Comparison of ENCODE assay signal across 3 cellular contexts in the genomic region with DNA sequence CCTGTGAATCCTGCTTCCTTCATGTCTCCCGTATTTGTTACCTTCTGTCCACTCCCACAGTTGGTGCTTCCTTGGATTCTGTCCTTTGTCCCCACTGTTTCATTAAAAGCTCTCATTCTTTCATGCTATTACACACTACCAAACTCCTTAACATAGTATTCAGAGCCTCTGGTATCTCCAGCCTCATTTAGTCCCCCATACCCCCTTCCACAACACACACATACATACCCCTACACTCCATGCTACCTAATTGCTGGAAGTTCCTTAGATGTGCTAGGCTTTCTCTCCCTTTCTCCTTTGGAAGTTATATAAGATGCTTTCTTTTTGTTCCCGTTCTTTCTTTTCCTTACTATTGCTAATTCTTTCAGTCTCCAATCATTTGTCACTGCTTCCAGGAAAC.
TF ChIP-seq lines count a peak whose summit lies in the region.

No MANE protein-coding gene starts in this region.

TF ChIP-seq in SK-N-SH treated with all-trans-retinoic acid at 6 μM for 48 hours, 23 proteins besides CTCF, POLR2A, EP300 and RAD21:
- TF ChIP-seq GLIS3 (CRISPR knock-in tag; IDR thresholded peaks at IDR 0.05), result no peak
- TF ChIP-seq, protein P1, sequence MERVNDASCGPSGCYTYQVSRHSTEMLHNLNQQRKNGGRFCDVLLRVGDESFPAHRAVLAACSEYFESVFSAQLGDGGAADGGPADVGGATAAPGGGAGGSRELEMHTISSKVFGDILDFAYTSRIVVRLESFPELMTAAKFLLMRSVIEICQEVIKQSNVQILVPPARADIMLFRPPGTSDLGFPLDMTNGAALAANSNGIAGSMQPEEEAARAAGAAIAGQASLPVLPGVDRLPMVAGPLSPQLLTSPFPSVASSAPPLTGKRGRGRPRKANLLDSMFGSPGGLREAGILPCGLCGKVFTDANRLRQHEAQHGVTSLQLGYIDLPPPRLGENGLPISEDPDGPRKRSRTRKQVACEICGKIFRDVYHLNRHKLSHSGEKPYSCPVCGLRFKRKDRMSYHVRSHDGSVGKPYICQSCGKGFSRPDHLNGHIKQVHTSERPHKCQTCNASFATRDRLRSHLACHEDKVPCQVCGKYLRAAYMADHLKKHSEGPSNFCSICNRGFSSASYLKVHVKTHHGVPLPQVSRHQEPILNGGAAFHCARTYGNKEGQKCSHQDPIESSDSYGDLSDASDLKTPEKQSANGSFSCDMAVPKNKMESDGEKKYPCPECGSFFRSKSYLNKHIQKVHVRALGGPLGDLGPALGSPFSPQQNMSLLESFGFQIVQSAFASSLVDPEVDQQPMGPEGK (CRISPR knock-in tag; IDR thresholded peaks at IDR 0.05; ENCODE audit: borderline replicate concordance), result no peak
- TF ChIP-seq, protein P2, sequence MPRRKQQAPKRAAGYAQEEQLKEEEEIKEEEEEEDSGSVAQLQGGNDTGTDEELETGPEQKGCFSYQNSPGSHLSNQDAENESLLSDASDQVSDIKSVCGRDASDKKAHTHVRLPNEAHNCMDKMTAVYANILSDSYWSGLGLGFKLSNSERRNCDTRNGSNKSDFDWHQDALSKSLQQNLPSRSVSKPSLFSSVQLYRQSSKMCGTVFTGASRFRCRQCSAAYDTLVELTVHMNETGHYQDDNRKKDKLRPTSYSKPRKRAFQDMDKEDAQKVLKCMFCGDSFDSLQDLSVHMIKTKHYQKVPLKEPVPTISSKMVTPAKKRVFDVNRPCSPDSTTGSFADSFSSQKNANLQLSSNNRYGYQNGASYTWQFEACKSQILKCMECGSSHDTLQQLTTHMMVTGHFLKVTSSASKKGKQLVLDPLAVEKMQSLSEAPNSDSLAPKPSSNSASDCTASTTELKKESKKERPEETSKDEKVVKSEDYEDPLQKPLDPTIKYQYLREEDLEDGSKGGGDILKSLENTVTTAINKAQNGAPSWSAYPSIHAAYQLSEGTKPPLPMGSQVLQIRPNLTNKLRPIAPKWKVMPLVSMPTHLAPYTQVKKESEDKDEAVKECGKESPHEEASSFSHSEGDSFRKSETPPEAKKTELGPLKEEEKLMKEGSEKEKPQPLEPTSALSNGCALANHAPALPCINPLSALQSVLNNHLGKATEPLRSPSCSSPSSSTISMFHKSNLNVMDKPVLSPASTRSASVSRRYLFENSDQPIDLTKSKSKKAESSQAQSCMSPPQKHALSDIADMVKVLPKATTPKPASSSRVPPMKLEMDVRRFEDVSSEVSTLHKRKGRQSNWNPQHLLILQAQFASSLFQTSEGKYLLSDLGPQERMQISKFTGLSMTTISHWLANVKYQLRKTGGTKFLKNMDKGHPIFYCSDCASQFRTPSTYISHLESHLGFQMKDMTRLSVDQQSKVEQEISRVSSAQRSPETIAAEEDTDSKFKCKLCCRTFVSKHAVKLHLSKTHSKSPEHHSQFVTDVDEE (CRISPR knock-in tag; IDR thresholded peaks at IDR 0.05), result no peak
- no peak for TF ChIP-seq TCF4 (CRISPR knock-in tag; IDR thresholded peaks at IDR 0.05; ENCODE audit: borderline replicate concordance)
- no peak for TF ChIP-seq PPARA (CRISPR knock-in tag; IDR thresholded peaks at IDR 0.05; ENCODE audit: borderline replicate concordance)
- TF ChIP-seq SNAI2 (CRISPR knock-in tag; IDR thresholded peaks at IDR 0.05), result no peak
- TF ChIP-seq, protein P3, sequence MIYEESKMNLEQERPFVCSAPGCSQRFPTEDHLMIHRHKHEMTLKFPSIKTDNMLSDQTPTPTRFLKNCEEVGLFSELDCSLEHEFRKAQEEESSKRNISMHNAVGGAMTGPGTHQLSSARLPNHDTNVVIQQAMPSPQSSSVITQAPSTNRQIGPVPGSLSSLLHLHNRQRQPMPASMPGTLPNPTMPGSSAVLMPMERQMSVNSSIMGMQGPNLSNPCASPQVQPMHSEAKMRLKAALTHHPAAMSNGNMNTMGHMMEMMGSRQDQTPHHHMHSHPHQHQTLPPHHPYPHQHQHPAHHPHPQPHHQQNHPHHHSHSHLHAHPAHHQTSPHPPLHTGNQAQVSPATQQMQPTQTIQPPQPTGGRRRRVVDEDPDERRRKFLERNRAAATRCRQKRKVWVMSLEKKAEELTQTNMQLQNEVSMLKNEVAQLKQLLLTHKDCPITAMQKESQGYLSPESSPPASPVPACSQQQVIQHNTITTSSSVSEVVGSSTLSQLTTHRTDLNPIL (CRISPR knock-in tag; IDR thresholded peaks at IDR 0.05; ENCODE audit: low read depth), result no peak
- TF ChIP-seq BACH2 (CRISPR knock-in tag; IDR thresholded peaks at IDR 0.05; ENCODE audit: borderline replicate concordance), result no peak
- TF ChIP-seq ESRRG (CRISPR knock-in tag; IDR thresholded peaks at IDR 0.05), result no peak

TF ChIP-seq in SK-N-SH, 30 proteins besides CTCF, POLR2A, EP300 and RAD21 (continues in another document):
- TF ChIP-seq CHD2 (IDR thresholded peaks at IDR 0.05; ENCODE audit: low read length, partially characterized antibody), result no peak
- TF ChIP-seq TAF1 (IDR thresholded peaks at IDR 0.05; ENCODE audit: borderline replicate concordance, low read depth, low read length), result no peak
- no peak for TF ChIP-seq MXI1 (IDR thresholded peaks at IDR 0.05; ENCODE audit: low read depth, low read length)
- no peak for TF ChIP-seq SMC3 (IDR thresholded peaks at IDR 0.05; ENCODE audit: low read depth, low read length)
- TF ChIP-seq NRF1 (IDR thresholded peaks at IDR 0.05; ENCODE audit: low read depth, low read length), result no peak
- TF ChIP-seq RFX5 (IDR thresholded peaks at IDR 0.05; ENCODE audit: low read length), result no peak
- TF ChIP-seq GABPA (IDR thresholded peaks at IDR 0.05; ENCODE audit: low read depth), result no peak
- TF ChIP-seq, protein P4, sequence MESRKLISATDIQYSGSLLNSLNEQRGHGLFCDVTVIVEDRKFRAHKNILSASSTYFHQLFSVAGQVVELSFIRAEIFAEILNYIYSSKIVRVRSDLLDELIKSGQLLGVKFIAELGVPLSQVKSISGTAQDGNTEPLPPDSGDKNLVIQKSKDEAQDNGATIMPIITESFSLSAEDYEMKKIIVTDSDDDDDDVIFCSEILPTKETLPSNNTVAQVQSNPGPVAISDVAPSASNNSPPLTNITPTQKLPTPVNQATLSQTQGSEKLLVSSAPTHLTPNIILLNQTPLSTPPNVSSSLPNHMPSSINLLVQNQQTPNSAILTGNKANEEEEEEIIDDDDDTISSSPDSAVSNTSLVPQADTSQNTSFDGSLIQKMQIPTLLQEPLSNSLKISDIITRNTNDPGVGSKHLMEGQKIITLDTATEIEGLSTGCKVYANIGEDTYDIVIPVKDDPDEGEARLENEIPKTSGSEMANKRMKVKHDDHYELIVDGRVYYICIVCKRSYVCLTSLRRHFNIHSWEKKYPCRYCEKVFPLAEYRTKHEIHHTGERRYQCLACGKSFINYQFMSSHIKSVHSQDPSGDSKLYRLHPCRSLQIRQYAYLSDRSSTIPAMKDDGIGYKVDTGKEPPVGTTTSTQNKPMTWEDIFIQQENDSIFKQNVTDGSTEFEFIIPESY (IDR thresholded peaks at IDR 0.05; ENCODE audit: borderline replicate concordance, low read depth), result no peak
- TF ChIP-seq FOXJ3 (CRISPR knock-in tag; IDR thresholded peaks at IDR 0.05), result no peak
- no peak for TF ChIP-seq RCOR1 (IDR thresholded peaks at IDR 0.05; ENCODE audit: low read length)
- TF ChIP-seq, protein P5, sequence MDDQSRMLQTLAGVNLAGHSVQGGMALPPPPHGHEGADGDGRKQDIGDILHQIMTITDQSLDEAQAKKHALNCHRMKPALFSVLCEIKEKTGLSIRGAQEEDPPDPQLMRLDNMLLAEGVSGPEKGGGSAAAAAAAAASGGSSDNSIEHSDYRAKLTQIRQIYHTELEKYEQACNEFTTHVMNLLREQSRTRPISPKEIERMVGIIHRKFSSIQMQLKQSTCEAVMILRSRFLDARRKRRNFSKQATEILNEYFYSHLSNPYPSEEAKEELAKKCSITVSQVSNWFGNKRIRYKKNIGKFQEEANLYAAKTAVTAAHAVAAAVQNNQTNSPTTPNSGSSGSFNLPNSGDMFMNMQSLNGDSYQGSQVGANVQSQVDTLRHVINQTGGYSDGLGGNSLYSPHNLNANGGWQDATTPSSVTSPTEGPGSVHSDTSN (IDR thresholded peaks at IDR 0.05), result no peak
- TF ChIP-seq, protein P6, sequence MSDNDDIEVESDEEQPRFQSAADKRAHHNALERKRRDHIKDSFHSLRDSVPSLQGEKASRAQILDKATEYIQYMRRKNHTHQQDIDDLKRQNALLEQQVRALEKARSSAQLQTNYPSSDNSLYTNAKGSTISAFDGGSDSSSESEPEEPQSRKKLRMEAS (IDR thresholded peaks at IDR 0.05; ENCODE audit: low read depth), result no peak
- no peak for TF ChIP-seq RXRA (IDR thresholded peaks at IDR 0.05; ENCODE audit: borderline replicate concordance, low read depth)
- no peak for TF ChIP-seq EZH2phosphoT487 (IDR thresholded peaks at IDR 0.05; ENCODE audit: borderline replicate concordance, low read depth)
- TF ChIP-seq SIN3A (IDR thresholded peaks at IDR 0.05; ENCODE audit: borderline replicate concordance, low read depth, low read length), result no peak

TF ChIP-seq in K562, 482 proteins besides CTCF, POLR2A, EP300 and RAD21:
- TF ChIP-seq RBM25 (IDR thresholded peaks at IDR 0.05; ENCODE audit: low read depth, low read length, severe bottlenecking), result no peak
- TF ChIP-seq HLTF (IDR thresholded peaks at IDR 0.05), result no peak
- TF ChIP-seq, protein P7, sequence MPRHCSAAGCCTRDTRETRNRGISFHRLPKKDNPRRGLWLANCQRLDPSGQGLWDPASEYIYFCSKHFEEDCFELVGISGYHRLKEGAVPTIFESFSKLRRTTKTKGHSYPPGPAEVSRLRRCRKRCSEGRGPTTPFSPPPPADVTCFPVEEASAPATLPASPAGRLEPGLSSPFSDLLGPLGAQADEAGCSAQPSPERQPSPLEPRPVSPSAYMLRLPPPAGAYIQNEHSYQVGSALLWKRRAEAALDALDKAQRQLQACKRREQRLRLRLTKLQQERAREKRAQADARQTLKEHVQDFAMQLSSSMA (CRISPR knock-in tag; IDR thresholded peaks at IDR 0.05), result no peak
- TF ChIP-seq HDAC2 (IDR thresholded peaks at IDR 0.05), result no peak
- TF ChIP-seq, protein P8, sequence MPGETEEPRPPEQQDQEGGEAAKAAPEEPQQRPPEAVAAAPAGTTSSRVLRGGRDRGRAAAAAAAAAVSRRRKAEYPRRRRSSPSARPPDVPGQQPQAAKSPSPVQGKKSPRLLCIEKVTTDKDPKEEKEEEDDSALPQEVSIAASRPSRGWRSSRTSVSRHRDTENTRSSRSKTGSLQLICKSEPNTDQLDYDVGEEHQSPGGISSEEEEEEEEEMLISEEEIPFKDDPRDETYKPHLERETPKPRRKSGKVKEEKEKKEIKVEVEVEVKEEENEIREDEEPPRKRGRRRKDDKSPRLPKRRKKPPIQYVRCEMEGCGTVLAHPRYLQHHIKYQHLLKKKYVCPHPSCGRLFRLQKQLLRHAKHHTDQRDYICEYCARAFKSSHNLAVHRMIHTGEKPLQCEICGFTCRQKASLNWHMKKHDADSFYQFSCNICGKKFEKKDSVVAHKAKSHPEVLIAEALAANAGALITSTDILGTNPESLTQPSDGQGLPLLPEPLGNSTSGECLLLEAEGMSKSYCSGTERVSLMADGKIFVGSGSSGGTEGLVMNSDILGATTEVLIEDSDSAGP (CRISPR knock-in tag; IDR thresholded peaks at IDR 0.05), result no peak
- no peak for TF ChIP-seq TAF9B (IDR thresholded peaks at IDR 0.05; ENCODE audit: partially characterized antibody)
- TF ChIP-seq DACH1 (IDR thresholded peaks at IDR 0.05; ENCODE audit: partially characterized antibody), result no peak
- no peak for TF ChIP-seq RNF2 (IDR thresholded peaks at IDR 0.05)
TF ChIP-seq in K562: peak in this region for 0.
